24 cellular contexts compared by ENCODE assay signal in the genomic region with DNA sequence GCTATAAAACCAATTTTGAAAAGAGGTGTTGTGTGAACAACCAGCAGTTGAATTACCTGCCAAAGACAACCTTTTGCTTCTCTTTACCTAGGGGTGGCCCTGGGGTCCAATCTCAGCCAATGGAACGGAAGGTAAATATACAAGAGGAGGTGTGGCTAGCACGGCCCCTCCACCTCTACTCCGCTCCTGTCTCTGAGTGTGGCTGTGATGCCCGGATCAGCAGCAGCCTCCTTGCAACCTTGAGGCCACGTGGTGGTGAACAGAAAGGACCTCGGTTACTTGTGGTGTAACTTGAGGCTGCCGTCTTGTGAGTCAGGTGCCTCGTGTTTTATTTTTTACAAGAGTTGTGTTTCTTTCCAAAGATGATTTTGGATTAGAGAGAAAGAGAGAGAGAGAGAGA.
"Had no signal": no experiment of that assay in that cellular context is flagged by ENCODE, and none has a peak within 500 bp of the region (broad histone marks: within the 10 kb centered on the region; RNA-seq: fewer than 3 reads in every experiment).

No MANE protein-coding gene starts in this region.

- H3K4me1 Mint-ChIP-seq: natural killer cell; nephron; stimulated activated memory B cell treated with anti-CD40 and anti-IgM and Interleukin-4, amounts not matched to agents 10 μg/mL and 1 μg/mL and 100 μg/mL, for 72 hours; stimulated activated naive CD8-positive, alpha-beta T cell treated with anti-CD3 and anti-CD28 coated beads, Interleukin-15, amount 100 ng/mL, for 72 hours had no signal

- H3K9me3 Mint-ChIP-seq: natural killer cell, type B pancreatic cell had no signal

- H3K27me3 Mint-ChIP-seq: stimulated activated memory B cell treated with anti-CD40 and anti-IgM and Interleukin-4, amounts not matched to agents 10 μg/mL and 1 μg/mL and 100 μg/mL, for 72 hours; stimulated activated naive CD8-positive, alpha-beta T cell treated with anti-CD3 and anti-CD28 coated beads, Interleukin-15, amount 100 ng/mL, for 72 hours had no signal

- H3K4me3 Mint-ChIP-seq: natural killer cell; nephron; neural progenitor cell; stimulated activated memory B cell treated with anti-CD40 and anti-IgM and Interleukin-4, amounts not matched to agents 10 μg/mL and 1 μg/mL and 100 μg/mL, for 72 hours; stimulated activated naive CD8-positive, alpha-beta T cell treated with anti-CD3 and anti-CD28 coated beads, Interleukin-15, amount 100 ng/mL, for 72 hours; type B pancreatic cell had no signal

- H3K36me3 Mint-ChIP-seq: natural killer cell; neural progenitor cell; stimulated activated memory B cell treated with anti-CD40 and anti-IgM and Interleukin-4, amounts not matched to agents 10 μg/mL and 1 μg/mL and 100 μg/mL, for 72 hours; type B pancreatic cell had no signal

- H3K27ac Mint-ChIP-seq: natural killer cell; nephron; neural progenitor cell; progenitor cell of endocrine pancreas; stimulated activated memory B cell treated with anti-CD40 and anti-IgM and Interleukin-4, amounts not matched to agents 10 μg/mL and 1 μg/mL and 100 μg/mL, for 72 hours; stimulated activated naive CD8-positive, alpha-beta T cell treated with anti-CD3 and anti-CD28 coated beads, Interleukin-15, amount 100 ng/mL, for 72 hours; type B pancreatic cell had no signal

- DNase-seq: natural killer cell; occipital lobe; ovary; psoas muscle; right cardiac atrium; sigmoid colon; small intestine; stimulated activated CD4-positive, alpha-beta T cell treated with anti-CD3 and anti-CD28 coated beads, Interleukin-15, amount 100 ng/mL, for 24 hours; stimulated activated CD4-positive, alpha-beta T cell treated with anti-CD3 and anti-CD28 coated beads, Interleukin-4, amount 100 ng/mL, for 1 hour; stimulated activated CD4-positive, alpha-beta T cell treated with anti-CD3 and anti-CD28 coated beads, Interleukin-4, amount 100 ng/mL, for 4 hours; stimulated activated CD8-positive, alpha-beta memory T cell treated with anti-CD3 and anti-CD28 coated beads, Interleukin-4, amount 100 ng/mL, for 48 hours; stimulated activated naive CD4-positive, alpha-beta T cell; stimulated activated naive CD8-positive, alpha-beta T cell treated with anti-CD3 and anti-CD28 coated beads, Interleukin-15, amount 100 ng/mL, for 72 hours; stimulated activated naive CD8-positive, alpha-beta T cell treated with anti-CD3 and anti-CD28 coated beads, Interleukin-15, Interleukin-2, amounts not matched to agents 100 U/mL and 50 U/mL, for 24 hours; substantia nigra; testis; tibial artery; transverse colon had no signal

- ATAC-seq: natural killer cell; psoas muscle; right cardiac atrium; right lobe of liver; stimulated activated memory B cell treated with anti-CD40 and anti-IgM and Interleukin-4, amounts not matched to agents 10 μg/mL and 1 μg/mL and 100 μg/mL, for 72 hours; stimulated activated naive CD8-positive, alpha-beta T cell treated with anti-CD3 and anti-CD28 coated beads, Interleukin-15, amount 100 ng/mL, for 72 hours; stimulated activated naive CD8-positive, alpha-beta T cell treated with anti-CD3 and anti-CD28 coated beads, Interleukin-15, Interleukin-2, amounts not matched to agents 100 U/mL and 50 U/mL, for 24 hours had no signal
